ENCODE assay signal across 8 cellular contexts in genomic region chr17:45162022-45162687, GRCh38. TPM values are rescaled to one million over a fixed set of nuclear protein-coding genes. Genes with fewer than 3 reads are reported as not detected.
A peak's percentile ranks its signal among the peaks of the same experiment; 100 is the strongest.
DNase-seq lines count a peak whose midpoint lies in the region; ATAC-seq and TF ChIP-seq lines count a peak whose summit lies in the region.

No MANE protein-coding gene starts in this region.

- no peaks in the 10 kb centered on the region for H3K36me3 ChIP-seq in breast epithelium
- H3K36me3 ChIP-seq in right lobe of liver: no peaks in the 10 kb centered on the region
- no peaks in the 10 kb centered on the region for H3K36me3 ChIP-seq in transverse colon

- intact Hi-C loops in breast epithelium (cut with DNase I; ENCODE audit: low total_unique reads) (no loop called here), right lobe of liver (cut with DNase I) (loop anchor here in 1 of 2 donors (5.0 kb wide), 1 partner anchor 35 kb away; no protein-coding TSS in a partner anchor), transverse colon (cut with DNase I; ENCODE audit: low total_unique reads) (no loop called here)

- H3K9me3 ChIP-seq in breast epithelium (no peaks in the 10 kb centered on the region), right lobe of liver (no peaks in the 10 kb centered on the region), transverse colon (no peaks in the 10 kb centered on the region)

- peak overlapping the region; percentile 100 for H3K27ac ChIP-seq in breast epithelium
- H3K27ac ChIP-seq in right lobe of liver: peak overlapping the region; percentile 2 to 81 (median 17)
- H3K27ac ChIP-seq in transverse colon: peak overlapping the region; percentile 71 to 98 (median 86)

- H3K4me1 Mint-ChIP-seq in activated T-cell treated with anti-CD3 and anti-CD28 coated beads, Interleukin-2, amount 50 U/mL, for 24 hours (ENCODE audit: low read depth): peaks cover 39% of the 10 kb centered on the region

- in situ Hi-C loops in transverse colon (cut with MboI; ENCODE audit: low pct_ligation_motif_present in 1 of 4, low pct_unique_long_range_greater_than_20kb in 1 of 4, low sequenced_read_pairs in 3 of 4): no loop called here

- H3K4me1 ChIP-seq in breast epithelium (peaks cover 3 to 21% of the 10 kb centered on the region in 2 donors), right lobe of liver (peaks cover 0 to 52% (median 12%) of the 10 kb centered on the region in 4 donors), transverse colon (peaks cover 19 to 41% (median 36%) of the 10 kb centered on the region in 4 donors)

- TF ChIP-seq CTCF in breast epithelium (IDR thresholded peaks at IDR 0.05) (no peak), right lobe of liver (IDR thresholded peaks at IDR 0.05) (no peak), transverse colon (IDR thresholded peaks at IDR 0.05) (no peak)

- peaks cover 35% of the 10 kb centered on the region for H3K36me3 Mint-ChIP-seq in activated T-cell treated with anti-CD3 and anti-CD28 coated beads, Interleukin-2, amount 50 U/mL, for 24 hours (ENCODE audit: low read depth)

- H3K4me3 Mint-ChIP-seq in activated T-cell treated with anti-CD3 and anti-CD28 coated beads, Interleukin-2, amount 50 U/mL, for 24 hours: peak overlapping the region; percentile 97

- H3K27me3 ChIP-seq in breast epithelium (no peaks in the 10 kb centered on the region), right lobe of liver (no peaks in the 10 kb centered on the region), transverse colon (no peaks in the 10 kb centered on the region)

- DNase-seq in activated T-cell treated with anti-CD3 and anti-CD28 coated beads, Interleukin-2, amount 50 U/mL, for 24 hours: no peak
- no peak for DNase-seq in activated T-cell treated with anti-CD3 and anti-CD28 coated beads, Interleukin-2, amount 50 U/mL, for 1 hour
- DNase-seq in breast epithelium (ENCODE audit: low spot score in 2 of 2) (no peak), right lobe of liver (peak in 1 of 3 donors; percentile 61), transverse colon (no peak), SHP77 (lab: John Stamatoyannopoulos, UW) (no peak), NCI-H2171 treated with DMSO at 0.1 percent for 48 hours (lab: John Stamatoyannopoulos, UW) (no peak)
- no peak for DNase-seq in activated CD8-positive, alpha-beta memory T cell treated with anti-CD3 and anti-CD28 coated beads for 24 hours

- ATAC-seq in right lobe of liver: no peak

- TF ChIP-seq EP300 in transverse colon (IDR thresholded peaks at IDR 0.05; ENCODE audit: low read depth): no peak

- H3K9me3 Mint-ChIP-seq in activated T-cell treated with anti-CD3 and anti-CD28 coated beads, Interleukin-2, amount 50 U/mL, for 24 hours: no peaks in the 10 kb centered on the region

- H3K27me3 Mint-ChIP-seq in activated T-cell treated with anti-CD3 and anti-CD28 coated beads, Interleukin-2, amount 50 U/mL, for 24 hours: no peaks in the 10 kb centered on the region

- TF ChIP-seq POLR2A in breast epithelium (IDR thresholded peaks at IDR 0.05): no peak
- no peak for TF ChIP-seq POLR2A in right lobe of liver (IDR thresholded peaks at IDR 0.05)
- no peak for TF ChIP-seq POLR2A in transverse colon (IDR thresholded peaks at IDR 0.05)

- H3K4me3 ChIP-seq in breast epithelium (peak overlapping the region; percentile 26 to 100 (median 95)), right lobe of liver (peak overlapping the region; percentile 28 to 47 (median 37)), transverse colon (peak overlapping the region in 3 of 4 donors; percentile 15 to 71 (median 24))

- WGBS in right lobe of liver (ENCODE audit: insufficient coverage, low coverage, low lambda C conversion rate, missing lambda C conversion rate): 0% methylated on average over 1 of the region's 9 CpGs
- WGBS in transverse colon (ENCODE audit: low coverage in 1 of 2), 2 donors: 55% methylated on average over 9 of the region's 9 CpGs; no CpG with 5 or more reads in 1 of the 2 donors

- H3K27ac Mint-ChIP-seq in activated T-cell treated with anti-CD3 and anti-CD28 coated beads, Interleukin-2, amount 50 U/mL, for 24 hours: peak overlapping the region; percentile 97

RNA-seq across cellular contexts. Expression of gene HEXIM2, which starts 0.5 kb away (rescaled TPM):
- total RNA-seq in breast epithelium: 10 to 100 TPM in 2 of 3 donors, 1 to 10 TPM in 1; 6.6 to 13.3 (median 13.2) TPM
- 10 to 100 TPM in 1 of 6 experiments, 1 to 10 TPM in 5; 2.6 to 13.5 (median 5.4) TPM for total RNA-seq in right lobe of liver
- 10 to 100 TPM in 1 of 4 donors, 1 to 10 TPM in 3; 1.2 to 10.8 (median 5.9) TPM for total RNA-seq in transverse colon

RNA-seq across cellular contexts. Expression of gene HEXIM1, which starts 13.9 kb away (rescaled TPM):
- total RNA-seq in breast epithelium: 10 to 100 TPM; 21.3 to 35.6 (median 33.4) TPM
- total RNA-seq in right lobe of liver: 10 to 100 TPM; 14.0 to 27.1 (median 19.6) TPM
- total RNA-seq in transverse colon: 10 to 100 TPM; 38.0 to 54.9 (median 42.6) TPM

RNA-seq across cellular contexts. Expression of gene ACBD4, which starts 26.7 kb away (rescaled TPM):
- 10 to 100 TPM; 13.8 to 28.8 (median 15.7) TPM for total RNA-seq in breast epithelium
- 10 to 100 TPM; 24.0 to 78.9 (median 56.9) TPM for total RNA-seq in right lobe of liver
- 10 to 100 TPM; 24.9 to 96.1 (median 38.6) TPM for total RNA-seq in transverse colon

RNA-seq across cellular contexts. Expression of gene PLCD3, which starts 29.8 kb away (rescaled TPM):
- total RNA-seq in breast epithelium: 10 to 100 TPM; 30.8 to 62.2 (median 41.1) TPM
- 10 to 100 TPM in 1 of 6 experiments, 1 to 10 TPM in 5; 2.0 to 26.4 (median 3.0) TPM for total RNA-seq in right lobe of liver
- 100 to 1,000 TPM; 157 to 369 (median 335) TPM for total RNA-seq in transverse colon

RNA-seq across cellular contexts. Expression of gene FMNL1, which starts 59.5 kb away (rescaled TPM):
- 10 to 100 TPM in 2 of 3 donors, 1 to 10 TPM in 1; 9.2 to 31.2 (median 10.8) TPM for total RNA-seq in breast epithelium
- total RNA-seq in right lobe of liver: 1 to 10 TPM; 3.7 to 10.0 (median 5.1) TPM
- 10 to 100 TPM in 2 of 4 donors, 1 to 10 TPM in 2; 1.2 to 17.5 (median 10.6) TPM for total RNA-seq in transverse colon

Comparison
In these comparisons a context has a peak if more than half of its experiments do, and no peak if none do; other contexts are left out.
1. H3K27ac ChIP-seq: peak in every context shown above with its lines; median percentile 100 in breast epithelium; 86 in transverse colon; 17 in right lobe of liver.
2. H3K4me3 ChIP-seq: peak in every context shown above with its lines; median percentile 95 in breast epithelium; 37 in right lobe of liver; 24 in transverse colon.